Comparison of ENCODE assay signal across 4 cellular contexts in genomic region chr4:126251169-126251568, GRCh38.
A peak's percentile ranks its signal among the peaks of the same experiment; 100 is the strongest.
TF ChIP-seq lines count a peak whose summit lies in the region.

No MANE protein-coding gene starts in this region.

TF ChIP-seq in A549, 52 proteins besides CTCF, POLR2A, EP300 and RAD21:
- TF ChIP-seq NFE2L2 (conservative IDR thresholded peaks at IDR 0.05; ENCODE audit: low read length) (no peak), POLR2AphosphoS2 (conservative IDR thresholded peaks at IDR 0.05; ENCODE audit: low read length) (no peak), JUNB (IDR thresholded peaks at IDR 0.05) (no peak), MAFK (IDR thresholded peaks at IDR 0.05; ENCODE audit: partially characterized antibody) (peak; percentile 39), HMGXB4 (CRISPR knock-in tag; IDR thresholded peaks at IDR 0.05; ENCODE audit: borderline replicate concordance) (no peak), ZSCAN20 (CRISPR knock-in tag; IDR thresholded peaks at IDR 0.05) (no peak)

TF ChIP-seq in IMR-90, 13 proteins besides CTCF, POLR2A, EP300 and RAD21:
- TF ChIP-seq USF2 (IDR thresholded peaks at IDR 0.05; ENCODE audit: low read depth, low read length) (no peak), MAFK (IDR thresholded peaks at IDR 0.05; ENCODE audit: low read depth, low read length) (peak; percentile 87), ELK1 (IDR thresholded peaks at IDR 0.05; ENCODE audit: borderline replicate concordance, low read depth, low read length) (no peak)

TF ChIP-seq in H1, 55 proteins besides CTCF, POLR2A, EP300 and RAD21:
- no peak for TF ChIP-seq POU5F1 (IDR thresholded peaks at IDR 0.05; ENCODE audit: low read depth, low read length)
- TF ChIP-seq NRF1 (IDR thresholded peaks at IDR 0.05; ENCODE audit: low read depth, low read length) = no peak
- no peak for TF ChIP-seq MAX (IDR thresholded peaks at IDR 0.05)
- no peak for TF ChIP-seq SP2 (IDR thresholded peaks at IDR 0.05; ENCODE audit: low read length)
- no peak for TF ChIP-seq CHD2 (IDR thresholded peaks at IDR 0.05; ENCODE audit: low read length)
- TF ChIP-seq RBBP5 (IDR thresholded peaks at IDR 0.05; ENCODE audit: borderline replicate concordance, low read depth, low read length) = no peak
- no peak for TF ChIP-seq RXRA (IDR thresholded peaks at IDR 0.05; ENCODE audit: insufficient read depth, low read depth, low read length)
- TF ChIP-seq EGR1 (IDR thresholded peaks at IDR 0.05; ENCODE audit: borderline replicate concordance, low read depth, low read length) = no peak
- peak; percentile 14; the same call in 1 of the 2 replicates for TF ChIP-seq MAFK (IDR thresholded peaks at IDR 0.05; ENCODE audit: low read depth, low read length)

TF ChIP-seq in SK-N-SH, 30 proteins besides CTCF, POLR2A, EP300 and RAD21:
- TF ChIP-seq RFX5 (IDR thresholded peaks at IDR 0.05; ENCODE audit: low read length) = no peak
- TF ChIP-seq SMC3 (IDR thresholded peaks at IDR 0.05; ENCODE audit: low read depth, low read length) = no peak
- no peak for TF ChIP-seq GATA2 (CRISPR knock-in tag; IDR thresholded peaks at IDR 0.05)
- no peak for TF ChIP-seq FOXM1 (IDR thresholded peaks at IDR 0.05; ENCODE audit: low read depth)
- no peak for TF ChIP-seq TCF12 (IDR thresholded peaks at IDR 0.05)
- no peak for TF ChIP-seq MAX (IDR thresholded peaks at IDR 0.05; ENCODE audit: low read depth)
- no peak for TF ChIP-seq EZH2phosphoT487 (IDR thresholded peaks at IDR 0.05; ENCODE audit: borderline replicate concordance, low read depth)
- no peak for TF ChIP-seq USF2 (IDR thresholded peaks at IDR 0.05; ENCODE audit: borderline replicate concordance, low read depth, low read length)
- no peak for TF ChIP-seq NFIC (IDR thresholded peaks at IDR 0.05; ENCODE audit: borderline replicate concordance)
- TF ChIP-seq IRF3 (IDR thresholded peaks at IDR 0.05; ENCODE audit: low read depth, low read length) = no peak
- TF ChIP-seq SIN3A (IDR thresholded peaks at IDR 0.05; ENCODE audit: borderline replicate concordance, low read depth, low read length) = no peak
- no peak for TF ChIP-seq RXRA (IDR thresholded peaks at IDR 0.05; ENCODE audit: borderline replicate concordance, low read depth)
- no peak for TF ChIP-seq NRF1 (IDR thresholded peaks at IDR 0.05; ENCODE audit: low read depth, low read length)
- TF ChIP-seq MEF2A (IDR thresholded peaks at IDR 0.05; ENCODE audit: borderline replicate concordance, low read depth) = no peak
- TF ChIP-seq REST (IDR thresholded peaks at IDR 0.05; ENCODE audit: low read depth, low read length) = no peak
- TF ChIP-seq MXI1 (IDR thresholded peaks at IDR 0.05; ENCODE audit: low read depth, low read length) = no peak
- TF ChIP-seq POLR2AphosphoS5 (IDR thresholded peaks at IDR 0.05; ENCODE audit: low read depth, low read length) = no peak
- TF ChIP-seq JUND (IDR thresholded peaks at IDR 0.05) = no peak
- TF ChIP-seq YY1 (IDR thresholded peaks at IDR 0.05; ENCODE audit: low read depth) = no peak
